In the genomic region with DNA sequence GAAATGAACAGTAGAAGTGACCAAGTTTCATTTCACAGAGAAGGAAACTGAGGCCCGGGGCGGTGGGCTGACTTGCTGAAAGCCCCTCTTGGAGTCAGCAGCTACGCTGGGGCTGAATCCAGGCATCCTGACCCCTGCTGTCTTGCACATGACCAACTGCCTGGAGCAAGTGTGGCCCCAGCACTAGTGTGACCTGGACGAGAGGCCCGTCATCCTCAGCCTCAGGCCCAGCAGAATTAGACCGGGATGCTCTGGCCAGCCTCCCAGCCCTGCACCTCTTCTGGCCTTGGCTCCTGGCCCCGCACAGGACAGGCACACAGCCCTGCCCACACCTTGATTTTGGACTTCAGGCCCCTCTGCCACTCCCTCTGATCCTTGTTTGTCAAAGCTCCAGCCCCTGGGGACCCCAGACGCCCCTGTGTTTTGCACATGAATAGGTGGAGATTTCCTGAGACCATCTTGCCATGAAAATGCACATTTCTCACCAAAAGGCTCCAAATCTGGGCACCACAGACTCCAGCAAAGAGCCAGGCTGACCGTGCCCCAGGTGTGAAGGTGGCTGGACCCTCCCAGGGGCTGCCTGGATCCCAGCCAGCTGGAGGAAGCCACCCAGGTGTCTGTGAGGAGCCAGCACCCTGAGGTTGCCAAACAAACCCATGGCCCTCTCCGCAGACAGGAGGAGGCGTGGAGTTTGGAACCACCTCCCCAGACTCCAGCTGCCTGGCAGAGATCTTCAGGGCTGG, we compare ENCODE assay signal across 34 cellular contexts. TPM values are rescaled to one million over a fixed set of nuclear protein-coding genes. Genes with fewer than 3 reads are reported as not detected.
"Had no signal": no experiment of that assay in that cellular context is flagged by ENCODE, and none has a peak within 500 bp of the region (broad histone marks: within the 10 kb centered on the region; RNA-seq: fewer than 3 reads in every experiment).

No MANE protein-coding gene starts in this region.

- H3K9ac ChIP-seq: KMS-11, SK-N-SH had no signal

- H3K4me3 ChIP-seq: SJSA1 had no signal

- H3K27ac Mint-ChIP-seq: activated CD4-positive, alpha-beta T cell treated with anti-CD3 and anti-CD28 coated beads for 36 hours; activated CD4-positive, alpha-beta T cell treated with anti-CD3 and anti-CD28 coated beads, Interleukin-2, amount 10 ng/mL, durations not matched to agents 7 days and 5 days; activated CD8-positive, alpha-beta T cell treated with anti-CD3 and anti-CD28 coated beads, Interleukin-2, amount 10 ng/mL, durations not matched to agents 7 days and 5 days; activated naive CD8-positive, alpha-beta T cell; activated naive CD8-positive, alpha-beta T cell treated with anti-CD3 and anti-CD28 coated beads, Interleukin-2, amount 50 U/mL, for 24 hours; activated T-cell treated with anti-CD3 and anti-CD28 coated beads, Interleukin-2, amount 50 U/mL, for 24 hours; activated T-helper 1 cell treated with anti-CD3 and anti-CD28 coated beads, Interleukin-12 subunit alpha, Interleukin-12 subunit beta, Interleukin-2, Interleukin-4 antibody, amounts not matched to agents 30 ng/mL and 10 ng/mL and 1 ng/mL, durations not matched to agents 14 hours and 24 hours and 36 hours; T-helper 1 cell treated with Interleukin-12 subunit alpha and Interleukin-12 subunit beta and Interleukin-4 antibody, amounts not matched to agents 30 μg/mL and 1 μg/mL, for 36 hours; T-helper 2 cell treated with Interferon-gamma antibody and Interleukin-4, amounts not matched to agents 5 μg/mL and 100 μg/mL, for 36 hours had no signal

- H3K4me3 Mint-ChIP-seq: activated CD4-positive, alpha-beta T cell treated with anti-CD3 and anti-CD28 coated beads for 36 hours; activated CD4-positive, alpha-beta T cell treated with anti-CD3 and anti-CD28 coated beads, Interleukin-2, amount 10 ng/mL, durations not matched to agents 7 days and 5 days; activated CD8-positive, alpha-beta T cell treated with anti-CD3 and anti-CD28 coated beads, Interleukin-2, amount 10 ng/mL, durations not matched to agents 7 days and 5 days; activated naive CD4-positive, alpha-beta T cell treated with anti-CD3 and anti-CD28 coated beads, Interleukin-2, amount 10 ng/mL, durations not matched to agents 7 days and 5 days; activated naive CD8-positive, alpha-beta T cell; activated naive CD8-positive, alpha-beta T cell treated with anti-CD3 and anti-CD28 coated beads, Interleukin-2, amount 50 U/mL, for 24 hours; activated T-cell treated with anti-CD3 and anti-CD28 coated beads, Interleukin-2, amount 50 U/mL, for 24 hours; activated T-helper 1 cell treated with anti-CD3 and anti-CD28 coated beads, Interleukin-12 subunit alpha, Interleukin-12 subunit beta, Interleukin-2, Interleukin-4 antibody, amounts not matched to agents 30 ng/mL and 10 ng/mL and 1 ng/mL, durations not matched to agents 14 hours and 24 hours and 36 hours; T-helper 1 cell treated with Interleukin-12 subunit alpha and Interleukin-12 subunit beta and Interleukin-4 antibody, amounts not matched to agents 30 μg/mL and 1 μg/mL, for 36 hours; T-helper 2 cell treated with Interferon-gamma antibody and Interleukin-4, amounts not matched to agents 5 μg/mL and 100 μg/mL, for 36 hours had no signal

- H3K9me3 ChIP-seq: SJSA1, SK-N-SH had no signal

- H3K27me3 ChIP-seq: brain microvascular endothelial cell had no signal

- H3K4me2 ChIP-seq: KMS-11, SK-N-SH had no signal

- H3K36me3 ChIP-seq: brain microvascular endothelial cell, SJSA1 had no signal

- FAIRE-seq: TTC549 had no signal

- H3K4me1 Mint-ChIP-seq: activated CD4-positive, alpha-beta T cell treated with anti-CD3 and anti-CD28 coated beads for 36 hours; activated CD4-positive, alpha-beta T cell treated with anti-CD3 and anti-CD28 coated beads, Interleukin-2, amount 10 ng/mL, durations not matched to agents 7 days and 5 days; activated naive CD4-positive, alpha-beta T cell treated with anti-CD3 and anti-CD28 coated beads, Interleukin-2, amount 10 ng/mL, durations not matched to agents 7 days and 5 days; activated naive CD8-positive, alpha-beta T cell treated with anti-CD3 and anti-CD28 coated beads, Interleukin-2, amount 50 U/mL, for 24 hours had no signal

- H3K27ac ChIP-seq: brain microvascular endothelial cell, KMS-11, SJSA1 had no signal

- H3K27me3 Mint-ChIP-seq: activated CD4-positive, alpha-beta T cell treated with anti-CD3 and anti-CD28 coated beads, Interleukin-2, amount 10 ng/mL, durations not matched to agents 7 days and 5 days had no signal

- DNase-seq: activated CD4-positive, alpha-beta T cell treated with anti-CD3 and anti-CD28 coated beads for 36 hours; activated CD4-positive, alpha-beta T cell treated with anti-CD3 and anti-CD28 coated beads, Interleukin-2, amount 10 ng/mL, durations not matched to agents 7 days and 5 days; activated CD4-positive, alpha-beta T cell treated with anti-CD3 and anti-CD28 coated beads, Interleukin-2, amount 50 U/mL, for 48 hours; activated CD8-positive, alpha-beta T cell treated with anti-CD3 and anti-CD28 coated beads, Interleukin-2, amount 10 ng/mL, durations not matched to agents 7 days and 5 days; activated naive CD4-positive, alpha-beta T cell treated with anti-CD3 and anti-CD28 coated beads, Interleukin-2, amount 10 ng/mL, durations not matched to agents 7 days and 5 days; activated naive CD8-positive, alpha-beta T cell treated with anti-CD3 and anti-CD28 coated beads, Interleukin-2, amount 50 U/mL, for 24 hours; activated T-cell treated with anti-CD3 and anti-CD28 coated beads, Interleukin-2, amount 50 U/mL, for 24 hours; aorta; brain microvascular endothelial cell; central memory CD4-positive, alpha-beta T cell; NCI-H1092 treated with DMSO at 0.1 percent for 48 hours; NCI-H1417; NCI-H146; NCI-H187; NCI-H2029 treated with DMSO at 0.1 percent for 48 hours; NCI-H2171 treated with DMSO at 0.1 percent for 48 hours; NCI-H2227 treated with DMSO at 0.1 percent for 48 hours; NCI-H446; NCI-H510A treated with DMSO at 0.1 percent for 48 hours; NCI-H526 treated with DMSO at 0.1 percent for 48 hours; NCI-H82; SHP77 treated with DMSO at 0.1 percent for 48 hours; SK-N-SH had no signal

- H3K36me3 Mint-ChIP-seq: activated naive CD4-positive, alpha-beta T cell treated with anti-CD3 and anti-CD28 coated beads, Interleukin-2, amount 10 ng/mL, durations not matched to agents 7 days and 5 days; activated naive CD8-positive, alpha-beta T cell had no signal

- H3K9me3 Mint-ChIP-seq: activated CD4-positive, alpha-beta T cell treated with anti-CD3 and anti-CD28 coated beads, Interleukin-2, amount 10 ng/mL, durations not matched to agents 7 days and 5 days; activated naive CD4-positive, alpha-beta T cell treated with anti-CD3 and anti-CD28 coated beads, Interleukin-2, amount 10 ng/mL, durations not matched to agents 7 days and 5 days; activated naive CD8-positive, alpha-beta T cell treated with anti-CD3 and anti-CD28 coated beads, Interleukin-2, amount 50 U/mL, for 24 hours; activated T-cell treated with anti-CD3 and anti-CD28 coated beads, Interleukin-2, amount 50 U/mL, for 24 hours; activated T-helper 1 cell treated with anti-CD3 and anti-CD28 coated beads, Interleukin-12 subunit alpha, Interleukin-12 subunit beta, Interleukin-2, Interleukin-4 antibody, amounts not matched to agents 30 ng/mL and 10 ng/mL and 1 ng/mL, durations not matched to agents 14 hours and 24 hours and 36 hours; T-helper 1 cell treated with Interleukin-12 subunit alpha and Interleukin-12 subunit beta and Interleukin-4 antibody, amounts not matched to agents 30 μg/mL and 1 μg/mL, for 36 hours; T-helper 2 cell treated with Interferon-gamma antibody and Interleukin-4, amounts not matched to agents 5 μg/mL and 100 μg/mL, for 36 hours had no signal

- ATAC-seq: activated CD4-positive, alpha-beta T cell treated with anti-CD3 and anti-CD28 coated beads for 36 hours; activated CD4-positive, CD25-positive, alpha-beta regulatory T cell treated with anti-CD3 and anti-CD28 coated beads, Interleukin-2, amount 50 U/mL, for 24 hours; activated CD8-positive, alpha-beta T cell treated with anti-CD3 and anti-CD28 coated beads, Interleukin-2, amount 10 ng/mL, durations not matched to agents 7 days and 5 days; activated naive CD8-positive, alpha-beta T cell treated with anti-CD3 and anti-CD28 coated beads, Interleukin-2, amount 50 U/mL, for 24 hours; Panc1 had no signal

RNA-seq across cellular contexts. Expression of a gene that starts 24.9 kb away (rescaled TPM):
- total RNA-seq: activated CD4-positive, alpha-beta T cell treated with anti-CD3 and anti-CD28 coated beads for 36 hours; activated CD4-positive, alpha-beta T cell treated with anti-CD3 and anti-CD28 coated beads, Interleukin-2, amount 10 ng/mL, durations not matched to agents 7 days and 5 days; activated CD8-positive, alpha-beta T cell treated with anti-CD3 and anti-CD28 coated beads, Interleukin-2, amount 10 ng/mL, durations not matched to agents 7 days and 5 days; activated T-helper 1 cell treated with anti-CD3 and anti-CD28 coated beads, Interleukin-12 subunit alpha, Interleukin-12 subunit beta, Interleukin-2, Interleukin-4 antibody, amounts not matched to agents 30 ng/mL and 10 ng/mL and 1 ng/mL, durations not matched to agents 14 hours and 24 hours and 36 hours; aorta; LHCN-M2; RPMI7951; SJSA1 had no signal
- polyA plus RNA-seq: SK-N-SH had no signal

RNA-seq across cellular contexts. Expression of a gene that starts 46.5 kb away (rescaled TPM):
- total RNA-seq: activated CD4-positive, alpha-beta T cell treated with anti-CD3 and anti-CD28 coated beads, Interleukin-2, amount 10 ng/mL, durations not matched to agents 7 days and 5 days; activated CD8-positive, alpha-beta T cell treated with anti-CD3 and anti-CD28 coated beads, Interleukin-2, amount 10 ng/mL, durations not matched to agents 7 days and 5 days; activated T-helper 1 cell treated with anti-CD3 and anti-CD28 coated beads, Interleukin-12 subunit alpha, Interleukin-12 subunit beta, Interleukin-2, Interleukin-4 antibody, amounts not matched to agents 30 ng/mL and 10 ng/mL and 1 ng/mL, durations not matched to agents 14 hours and 24 hours and 36 hours; aorta; RPMI7951 had no signal
- polyA plus RNA-seq: aorta, SK-N-SH had no signal
